In the genomic region with DNA sequence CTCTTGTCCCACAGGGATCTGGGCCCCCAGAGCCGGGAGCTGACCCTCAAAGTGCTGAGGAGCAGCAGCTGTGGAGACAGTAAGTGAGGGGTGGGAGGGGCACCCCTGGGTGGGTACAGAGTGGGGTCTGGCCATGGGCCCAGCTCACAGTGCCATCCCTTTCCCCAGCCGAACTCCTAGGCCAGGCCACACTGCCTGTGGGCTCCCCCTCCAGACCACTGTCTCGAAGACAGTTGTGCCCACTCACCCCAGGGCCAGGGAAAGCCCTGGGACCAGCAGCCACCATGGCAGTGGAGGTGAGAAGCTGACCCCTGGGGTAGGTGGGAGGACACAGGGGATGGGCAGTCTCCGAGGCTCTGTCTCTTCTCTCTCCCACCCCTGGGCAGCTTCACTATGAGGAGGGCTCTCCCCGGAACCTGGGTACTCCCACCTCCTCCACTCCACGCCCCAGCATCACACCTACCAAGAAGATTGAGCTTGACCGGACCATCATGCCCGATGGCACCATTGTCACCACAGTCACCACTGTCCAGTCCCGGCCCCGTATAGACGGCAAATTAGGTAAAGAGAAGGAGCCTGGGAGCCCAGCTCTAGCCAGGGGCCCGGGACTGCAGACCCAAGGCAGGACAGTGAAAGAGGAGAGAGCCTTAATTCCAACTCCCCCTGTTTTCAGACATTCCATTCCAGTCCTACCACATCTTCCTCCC, we compare ENCODE assay signal across 22 cellular contexts. TPM values are rescaled to one million over a fixed set of nuclear protein-coding genes. Genes with fewer than 3 reads are reported as not detected.
DNase-seq lines count a peak whose midpoint lies in the region; ATAC-seq and TF ChIP-seq lines count a peak whose summit lies in the region.
"Had no signal": no experiment of that assay in that cellular context is flagged by ENCODE, and none has a peak within 500 bp of the region (broad histone marks: within the 10 kb centered on the region; RNA-seq: fewer than 3 reads in every experiment).

No MANE protein-coding gene starts in this region.

- no peak for ATAC-seq in activated T-helper 17 cell treated with anti-CD3 and anti-CD28 coated beads, Interleukin-2, amount 50 U/mL, for 72 hours (replicated peaks)
- ATAC-seq in naive thymus-derived CD8-positive, alpha-beta T cell, result no peak
- no peak for ATAC-seq in HG02678 (IDR thresholded peaks at IDR 0.05; ENCODE audit: unreplicated experiment)

- H3K27ac Mint-ChIP-seq in activated naive CD4-positive, alpha-beta T cell treated with anti-CD3 and anti-CD28 coated beads, Interleukin-2, amount 10 ng/mL, durations not matched to agents 7 days and 5 days, result peak overlapping the region; percentile 12
- peak overlapping the region; percentile 53; the same call in 1 of the 2 replicates for H3K27ac Mint-ChIP-seq in HFFc6
- H3K27ac Mint-ChIP-seq in activated T-helper 17 cell treated with anti-CD3 and anti-CD28 coated beads, Interleukin-2, amount 50 U/mL, for 72 hours, result peak overlapping the region; percentile 23
- peak overlapping the region in 9 of 10 donors; percentile 2 to 91 (median 69) for H3K27ac Mint-ChIP-seq in naive thymus-derived CD8-positive, alpha-beta T cell

- no peaks in the 10 kb centered on the region for H3K27me3 Mint-ChIP-seq in activated naive CD4-positive, alpha-beta T cell treated with anti-CD3 and anti-CD28 coated beads, Interleukin-2, amount 10 ng/mL, durations not matched to agents 7 days and 5 days
- H3K27me3 Mint-ChIP-seq in HFFc6 (ENCODE audit: insufficient read depth), result no peaks in the 10 kb centered on the region; the same call in 1 of the 2 replicates
- H3K27me3 Mint-ChIP-seq in activated T-helper 17 cell treated with anti-CD3 and anti-CD28 coated beads, Interleukin-2, amount 50 U/mL, for 72 hours, result no peaks in the 10 kb centered on the region
- H3K27me3 Mint-ChIP-seq in naive thymus-derived CD8-positive, alpha-beta T cell, result no peaks in the 10 kb centered on the region

- H3K9me3 Mint-ChIP-seq in activated naive CD4-positive, alpha-beta T cell treated with anti-CD3 and anti-CD28 coated beads, Interleukin-2, amount 10 ng/mL, durations not matched to agents 7 days and 5 days, result no peaks in the 10 kb centered on the region
- no peaks in the 10 kb centered on the region for H3K9me3 Mint-ChIP-seq in HFFc6
- H3K9me3 Mint-ChIP-seq in activated T-helper 17 cell treated with anti-CD3 and anti-CD28 coated beads, Interleukin-2, amount 50 U/mL, for 72 hours, result no peaks in the 10 kb centered on the region
- no peaks in the 10 kb centered on the region for H3K9me3 Mint-ChIP-seq in naive thymus-derived CD8-positive, alpha-beta T cell
- H3K9me3 Mint-ChIP-seq: CD14-positive monocyte had no signal

- POLR2A ChIA-PET in naive thymus-derived CD8-positive, alpha-beta T cell (lab: Charles Lee), result interaction anchor here (0.9 to 3.0 kb wide), 4 partner anchors 9 to 37 kb away, joined by 3 to 25 read pairs (median 6); a partner anchor contains a TSS

- CTCF ChIA-PET in activated naive CD4-positive, alpha-beta T cell treated with anti-CD3 and anti-CD28 coated beads, Interleukin-2, amount 10 ng/mL, durations not matched to agents 7 days and 5 days (lab: Charles Lee), result interaction anchor here (0.5 kb wide), 1 partner anchor 11 kb away, joined by 3 read pairs; no protein-coding TSS in a partner anchor

- H3K36me3 Mint-ChIP-seq in activated naive CD4-positive, alpha-beta T cell treated with anti-CD3 and anti-CD28 coated beads, Interleukin-2, amount 10 ng/mL, durations not matched to agents 7 days and 5 days, result peaks cover 74% of the 10 kb centered on the region
- peaks cover 32% of the 10 kb centered on the region; the same call in 1 of the 2 replicates for H3K36me3 Mint-ChIP-seq in HFFc6 (ENCODE audit: low read depth)
- peaks cover 84% of the 10 kb centered on the region for H3K36me3 Mint-ChIP-seq in activated T-helper 17 cell treated with anti-CD3 and anti-CD28 coated beads, Interleukin-2, amount 50 U/mL, for 72 hours (ENCODE audit: low read depth)
- H3K36me3 Mint-ChIP-seq in naive thymus-derived CD8-positive, alpha-beta T cell, result peaks cover 7 to 45% (median 11%) of the 10 kb centered on the region in 3 donors

- peaks cover 69% of the 10 kb centered on the region for H3K4me1 Mint-ChIP-seq in activated naive CD4-positive, alpha-beta T cell treated with anti-CD3 and anti-CD28 coated beads, Interleukin-2, amount 10 ng/mL, durations not matched to agents 7 days and 5 days
- H3K4me1 Mint-ChIP-seq in HFFc6 (ENCODE audit: low read depth), result peaks cover 26% of the 10 kb centered on the region
- peaks cover 33% of the 10 kb centered on the region for H3K4me1 Mint-ChIP-seq in activated T-helper 17 cell treated with anti-CD3 and anti-CD28 coated beads, Interleukin-2, amount 50 U/mL, for 72 hours
- H3K4me1 Mint-ChIP-seq in naive thymus-derived CD8-positive, alpha-beta T cell, result peaks cover 37 to 72% (median 56%) of the 10 kb centered on the region in 4 donors

- DNase-seq in activated naive CD4-positive, alpha-beta T cell treated with anti-CD3 and anti-CD28 coated beads, Interleukin-2, amount 10 ng/mL, durations not matched to agents 7 days and 5 days, result no peak
- DNase-seq in activated naive CD4-positive, alpha-beta T cell treated with anti-CD3 and anti-CD28 coated beads, Interleukin-2, amount 50 U/mL, for 16 hours, result no peak
- no peak for DNase-seq in HFFc6
- DNase-seq in naive thymus-derived CD8-positive, alpha-beta T cell, result no peak
- DNase-seq in foreskin fibroblast, result no peak
- DNase-seq in stimulated activated naive CD4-positive, alpha-beta T cell (lab: John Stamatoyannopoulos, UW), result no peak
- DNase-seq: ACHN, COR-L47, DMS 273 treated with DMSO at 0.1 percent for 48 hours, DND-41, NCI-H1417, NCI-H187, NCI-H2107, NCI-H510A treated with DMSO at 0.1 percent for 48 hours, NCI-H774, OCI-M1, SHP77 treated with DMSO at 0.1 percent for 48 hours had no signal

- no peak overlapping the region for H3K4me3 ChIP-seq in foreskin fibroblast (ENCODE audit: low read depth in 1 of 2, low read length in 2 of 2)

- no peak overlapping the region for H3K4me3 Mint-ChIP-seq in activated naive CD4-positive, alpha-beta T cell treated with anti-CD3 and anti-CD28 coated beads, Interleukin-2, amount 10 ng/mL, durations not matched to agents 7 days and 5 days
- no peak overlapping the region for H3K4me3 Mint-ChIP-seq in HFFc6
- no peak overlapping the region for H3K4me3 Mint-ChIP-seq in activated T-helper 17 cell treated with anti-CD3 and anti-CD28 coated beads, Interleukin-2, amount 50 U/mL, for 72 hours
- H3K4me3 Mint-ChIP-seq in naive thymus-derived CD8-positive, alpha-beta T cell, result no peak overlapping the region
- H3K4me3 Mint-ChIP-seq: CD14-positive monocyte had no signal

- TF ChIP-seq CTCF in HFFc6 (IDR thresholded peaks at IDR 0.05) (no peak), foreskin fibroblast (IDR thresholded peaks at IDR 0.05; ENCODE audit: low read depth, low read length) (no peak)

RNA-seq across cellular contexts. Expression of a gene that starts 5.3 kb away (rescaled TPM):
- 10 to 100 TPM; 10.0 to 13.5 (median 10.8) TPM for total RNA-seq in HFFc6 (2021; fragmentation: NEBNext Ultra II Directional; extraction: Animal tissue kit (Norgen Biotek cat#: 25700))
- total RNA-seq in activated T-helper 17 cell treated with anti-CD3 and anti-CD28 coated beads, Interleukin-2, amount 50 U/mL, for 72 hours, result 10 to 100 TPM; 16.5 to 26.4 TPM
- total RNA-seq in naive thymus-derived CD8-positive, alpha-beta T cell, result 10 to 100 TPM; 27.0 to 27.8 TPM
- 1 to 10 TPM; 3.4 to 10.0 (median 4.0) TPM for polyA plus RNA-seq in naive thymus-derived CD8-positive, alpha-beta T cell

RNA-seq across cellular contexts. Expression of a gene that starts 8.9 kb away (rescaled TPM):
- 10 to 100 TPM in 4 of 6 experiments, 1 to 10 TPM in 2; 9.9 to 13.4 (median 11.3) TPM for total RNA-seq in HFFc6 (2021; fragmentation: NEBNext Ultra II Directional; extraction: Animal tissue kit (Norgen Biotek cat#: 25700))
- 10 to 100 TPM; 41.6 to 47.5 TPM for total RNA-seq in activated T-helper 17 cell treated with anti-CD3 and anti-CD28 coated beads, Interleukin-2, amount 50 U/mL, for 72 hours
- 10 to 100 TPM; 66.0 to 68.6 TPM for total RNA-seq in naive thymus-derived CD8-positive, alpha-beta T cell
- 10 to 100 TPM in 1 of 3 donors, 1 to 10 TPM in 2; 7.3 to 24.9 (median 7.5) TPM for polyA plus RNA-seq in naive thymus-derived CD8-positive, alpha-beta T cell

RNA-seq across cellular contexts. Expression of a gene that starts 10.8 kb away (rescaled TPM):
- 10 to 100 TPM; 40.5 to 52.5 (median 49.1) TPM for total RNA-seq in HFFc6 (2021; fragmentation: NEBNext Ultra II Directional; extraction: Animal tissue kit (Norgen Biotek cat#: 25700))
- total RNA-seq in activated T-helper 17 cell treated with anti-CD3 and anti-CD28 coated beads, Interleukin-2, amount 50 U/mL, for 72 hours, result 10 to 100 TPM; 57.6 to 85.7 TPM
- total RNA-seq in naive thymus-derived CD8-positive, alpha-beta T cell, result 10 to 100 TPM; 29.0 to 37.5 TPM
- 10 to 100 TPM; 28.7 to 30.8 (median 29.0) TPM for polyA plus RNA-seq in naive thymus-derived CD8-positive, alpha-beta T cell

RNA-seq across cellular contexts. Expression of a gene that starts 27.8 kb away (rescaled TPM):
- 10 to 100 TPM; 31.1 to 45.6 (median 41.9) TPM for total RNA-seq in HFFc6 (2021; fragmentation: NEBNext Ultra II Directional; extraction: Animal tissue kit (Norgen Biotek cat#: 25700))
- 10 to 100 TPM; 15.7 to 26.3 TPM for total RNA-seq in activated T-helper 17 cell treated with anti-CD3 and anti-CD28 coated beads, Interleukin-2, amount 50 U/mL, for 72 hours
- 1 to 10 TPM; 6.9 to 8.0 TPM for total RNA-seq in naive thymus-derived CD8-positive, alpha-beta T cell
- polyA plus RNA-seq in naive thymus-derived CD8-positive, alpha-beta T cell, result 10 to 100 TPM; 20.0 to 32.7 (median 24.3) TPM

RNA-seq across cellular contexts. Expression of a gene that starts 36.4 kb away (rescaled TPM):
- total RNA-seq in HFFc6 (2021; fragmentation: NEBNext Ultra II Directional; extraction: Animal tissue kit (Norgen Biotek cat#: 25700)), result under 1 TPM; 0.05 to 0.50 (median 0.18) TPM
- total RNA-seq in activated T-helper 17 cell treated with anti-CD3 and anti-CD28 coated beads, Interleukin-2, amount 50 U/mL, for 72 hours, result not detected
- not detected for total RNA-seq in naive thymus-derived CD8-positive, alpha-beta T cell
- polyA plus RNA-seq in naive thymus-derived CD8-positive, alpha-beta T cell, result not detected
- total RNA-seq: HT-29, M059J had no signal
- polyA plus RNA-seq: CD14-positive monocyte had no signal

Comparison
In these comparisons a context has a peak if more than half of its experiments do, and no peak if none do; other contexts are left out.
1. H3K27ac Mint-ChIP-seq: peak in every context shown above with its lines; median percentile 69 in naive thymus-derived CD8-positive, alpha-beta T cell; 53 in HFFc6; 23 in activated T-helper 17 cell treated with anti-CD3 and anti-CD28 coated beads, Interleukin-2, amount 50 U/mL, for 72 hours; 12 in activated naive CD4-positive, alpha-beta T cell treated with anti-CD3 and anti-CD28 coated beads, Interleukin-2, amount 10 ng/mL, durations not matched to agents 7 days and 5 days.